In the genomic region with DNA sequence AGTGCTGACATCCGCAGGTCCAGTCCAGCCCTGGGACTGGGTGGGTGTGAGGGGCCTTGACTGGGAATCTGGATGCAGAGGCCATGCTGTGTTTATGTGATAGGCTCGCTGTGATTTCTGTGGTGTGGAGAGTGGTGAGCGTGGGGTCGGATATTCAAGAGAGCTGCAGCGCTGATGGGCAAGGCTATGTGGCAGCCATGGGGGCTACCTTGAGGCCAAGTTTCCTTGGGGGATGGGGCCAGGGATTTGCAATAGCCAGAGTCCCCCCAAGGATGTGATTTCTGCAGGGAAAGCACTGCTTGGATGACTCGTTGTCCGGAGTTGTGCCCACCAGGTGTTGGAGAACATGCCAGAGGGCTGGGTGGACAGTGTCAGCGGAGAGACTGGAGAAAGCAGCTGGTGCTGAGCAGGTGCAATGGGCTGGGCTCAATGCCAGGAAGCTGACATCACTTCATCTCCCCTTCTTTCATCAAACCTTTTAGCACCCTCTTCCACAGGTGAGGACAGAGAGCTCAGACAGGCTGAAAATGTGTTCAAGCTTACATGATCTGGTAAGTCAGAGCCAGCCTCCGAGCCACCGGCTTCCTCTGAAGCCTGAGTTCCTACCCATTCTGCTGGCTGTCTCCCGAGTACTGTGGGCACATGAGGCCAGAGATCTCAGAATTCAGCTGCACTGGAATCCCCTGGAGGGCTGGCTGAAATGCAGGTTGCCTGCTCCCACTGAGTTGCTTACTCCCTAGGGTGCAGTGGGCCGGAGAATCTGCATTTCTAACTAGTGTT, we compare ENCODE assay signal across 14 cellular contexts.
DNase-seq lines count a peak whose midpoint lies in the region; ATAC-seq, FAIRE-seq and TF ChIP-seq lines count a peak whose summit lies in the region.
"Had no signal": no experiment of that assay in that cellular context is flagged by ENCODE, and none has a peak within 500 bp of the region (broad histone marks: within the 10 kb centered on the region; RNA-seq: fewer than 3 reads in every experiment).

No MANE protein-coding gene starts in this region.

- FAIRE-seq in GM12878 (lab: Jason Lieb, UNC) = no peak

- SMC1A ChIA-PET in GM12878 (lab: Charles Lee; ENCODE audit: uncharacterized antibody, unreplicated experiment) = no interaction called here

- TF ChIP-seq CTCF in SK-N-SH (IDR thresholded peaks at IDR 0.05) (no peak), GM12878 (IDR thresholded peaks at IDR 0.05 in 2 of 3, conservative IDR thresholded peaks at IDR 0.05 in 1 of 3; ENCODE audit: control insufficient read depth in 2 of 3, extremely low read depth in 1 of 3, insufficient read depth in 1 of 3, low read depth in 3 of 3, low read length in 3 of 3) (no peak)

- H3K27me3 ChIP-seq in SK-N-SH (ENCODE audit: insufficient read depth) = no peaks in the 10 kb centered on the region
- peaks cover 0 to 2% of the 10 kb centered on the region in 2 experiments; a peak in 1 of 4 replicates for H3K27me3 ChIP-seq in GM12878 (replicated peaks in 1 of 2; ENCODE audit: control insufficient read depth in 2 of 2, insufficient read depth in 2 of 2, low read length in 1 of 2)
- H3K27me3 ChIP-seq: left lung, tibial nerve had no signal

- H3K4me3 ChIP-seq in SK-N-SH (ENCODE audit: low read depth in 2 of 2, low read length in 1 of 2) (no peak overlapping the region), GM12878 (no peak overlapping the region)
- H3K4me3 ChIP-seq: left lung, skin epidermis, tibial nerve had no signal

- RAD21 ChIA-PET in GM12878 (lab: Charles Lee; ENCODE audit: unreplicated experiment) = interaction anchor here (1.2 to 1.6 kb wide), 4 partner anchors 19 to 74 kb away, joined by 3 to 5 read pairs (median 4); no protein-coding TSS in a partner anchor

- H3K4me1 ChIP-seq in SK-N-SH (ENCODE audit: control insufficient read depth in 1 of 2, insufficient read depth in 2 of 2, low read depth in 1 of 2, low read length in 1 of 2) (peaks cover 0 to 66% of the 10 kb centered on the region in 2 experiments; a peak in 2 of 4 replicates), GM12878 (ENCODE audit: control insufficient read depth, insufficient read depth, low read length) (no peaks in the 10 kb centered on the region)

- no peaks in the 10 kb centered on the region for H3F3A ChIP-seq in SK-N-SH (replicated peaks; ENCODE audit: insufficient read depth)

- TF ChIP-seq EP300 in SK-N-SH (IDR thresholded peaks at IDR 0.05; ENCODE audit: borderline replicate concordance in 1 of 2, low read depth in 1 of 2, low read length in 1 of 2) (no peak), GM12878 (IDR thresholded peaks at IDR 0.05; ENCODE audit: borderline replicate concordance in 1 of 2, control insufficient read depth in 1 of 2, low read depth in 2 of 2, low read length in 2 of 2) (no peak)

- H4K20me1 ChIP-seq in SK-N-SH (ENCODE audit: insufficient read depth) = no peaks in the 10 kb centered on the region
- H4K20me1 ChIP-seq in GM12878 (ENCODE audit: control insufficient read depth, insufficient read depth) = no peaks in the 10 kb centered on the region

- H3K27ac ChIP-seq in SK-N-SH (ENCODE audit: low read depth in 2 of 2, low read length in 1 of 2) = peak overlapping the region in 1 of 2 experiments; percentile 94; a peak in 2 of 4 replicates
- no peak overlapping the region for H3K27ac ChIP-seq in GM12878 (ENCODE audit: control insufficient read depth, insufficient read depth)
- peak overlapping the region; percentile 56 for H3K27ac ChIP-seq in substantia nigra (ENCODE audit: low read depth, low read length, poor library complexity, severe bottlenecking)
- H3K27ac ChIP-seq: left lung, skin epidermis, tibial nerve had no signal

- CTCF ChIA-PET in SK-N-SH (lab: Yijun Ruan, JAX) = interaction anchor here (1.0 to 4.9 kb wide), 7 partner anchors 10 to 358 kb away, joined by 3 to 29 read pairs (median 4); no protein-coding TSS in a partner anchor
- CTCF ChIA-PET in GM12878 (lab: Yijun Ruan, JAX) = interaction anchor here (0.6 kb wide), 1 partner anchor 602 kb away, joined by 4 read pairs; no protein-coding TSS in a partner anchor

- H3K4me2 ChIP-seq in SK-N-SH (no peak overlapping the region), GM12878 (ENCODE audit: control insufficient read depth, insufficient read depth) (no peak overlapping the region)

- H3K9me2 ChIP-seq in SK-N-SH = no peaks in the 10 kb centered on the region

- TF ChIP-seq RAD21 in SK-N-SH (IDR thresholded peaks at IDR 0.05; ENCODE audit: low read length) (no peak), GM12878 (IDR thresholded peaks at IDR 0.05; ENCODE audit: insufficient read depth, low read depth, low read length) (no peak)

- intact Hi-C loops in GM12878 (cut with micrococcal nuclease; ENCODE audit: unreplicated experiment) = no loop called here

- no peaks in the 10 kb centered on the region for H3K36me3 ChIP-seq in SK-N-SH (replicated peaks in 1 of 2; ENCODE audit: control insufficient read depth in 1 of 2, insufficient read depth in 2 of 2, low read length in 1 of 2)
- no peaks in the 10 kb centered on the region for H3K36me3 ChIP-seq in GM12878 (ENCODE audit: control insufficient read depth in 2 of 2, insufficient read depth in 2 of 2, low read length in 1 of 2)
- H3K36me3 ChIP-seq: left lung, tibial nerve had no signal

- no peak for TF ChIP-seq POLR2A in GM12878 (IDR thresholded peaks at IDR 0.05; ENCODE audit: low read depth, low read length)

- no peak for ATAC-seq in SK-N-SH treated with all-trans-retinoic acid at 6 μM for 48 hours
- ATAC-seq in GM12878 = no peak
- ATAC-seq in HG02840 (IDR thresholded peaks at IDR 0.05; ENCODE audit: low FRiP score, unreplicated experiment) = no peak
- no peak for ATAC-seq in GM19395 (IDR thresholded peaks at IDR 0.05; ENCODE audit: unreplicated experiment)
- ATAC-seq: left lung had no signal

- BruUV-seq in GM12878 (replicated peaks; lab: Mats Ljungman, UMichigan) = no TSS peak

- in situ Hi-C loops in GM12878 (cut with MboI) = no loop called here

- no peak overlapping the region for H3K9ac ChIP-seq in SK-N-SH
- no peak overlapping the region for H3K9ac ChIP-seq in GM12878 (ENCODE audit: control insufficient read depth, insufficient read depth, low read length)

- POLR2A ChIA-PET in SK-N-SH (lab: Yijun Ruan, JAX) (no interaction called here), GM12878 (lab: Charles Lee) (interaction anchor here (1.5 kb wide), 1 partner anchor 33 kb away, joined by 3 read pairs; no protein-coding TSS in a partner anchor)

- H3K79me2 ChIP-seq in SK-N-SH (ENCODE audit: insufficient read depth) (no peaks in the 10 kb centered on the region), GM12878 (ENCODE audit: control insufficient read depth, insufficient read depth, low read length) (no peaks in the 10 kb centered on the region)

- H2AFZ ChIP-seq in SK-N-SH (ENCODE audit: low read depth) (no peak overlapping the region), GM12878 (ENCODE audit: control insufficient read depth, low read depth, low read length) (no peak overlapping the region)

- 90% methylated on average over 12 of the region's 12 CpGs for WGBS in SK-N-SH (ENCODE audit: low lambda C conversion rate)
- 56% methylated on average over 11 of the region's 12 CpGs for WGBS in GM12878 (ENCODE audit: insufficient coverage, insufficient replicate concordance, low lambda C conversion rate, missing lambda C conversion rate)

- no peak for DNase-seq in SK-N-SH
- DNase-seq in NCI-H2171 (lab: John Stamatoyannopoulos, UW) = peak; percentile 80
- no peak for DNase-seq in GM12878 (ENCODE audit: low read depth, low spot score)
- no peak for DNase-seq in substantia nigra (lab: John Stamatoyannopoulos, UW)
- no peak for DNase-seq in activated CD4-positive, alpha-beta T cell treated with anti-CD3 and anti-CD28 coated beads, Interleukin-2, amount 50 U/mL, for 48 hours
- DNase-seq: activated CD4-positive, CD25-positive, alpha-beta regulatory T cell; H7; left lung; NCI-H446 had no signal

- H3K9me3 ChIP-seq in SK-N-SH (no peaks in the 10 kb centered on the region), GM12878 (replicated peaks; ENCODE audit: control insufficient read depth, insufficient read depth, low read length) (no peaks in the 10 kb centered on the region)
- H3K9me3 ChIP-seq: left lung, tibial nerve had no signal

TF ChIP-seq in SK-N-SH treated with all-trans-retinoic acid at 6 μM for 48 hours, 23 proteins besides CTCF, POLR2A, EP300 and RAD21:
- TF ChIP-seq SNAI2 (CRISPR knock-in tag; IDR thresholded peaks at IDR 0.05) (0 out of 2 replicates have a peak, but pooled peaks have one; percentile 65), ZNF565 (CRISPR knock-in tag; conservative IDR thresholded peaks at IDR 0.05; ENCODE audit: low read depth) (no peak), PPARA (CRISPR knock-in tag; IDR thresholded peaks at IDR 0.05; ENCODE audit: borderline replicate concordance) (no peak)

TF ChIP-seq in SK-N-SH, 30 proteins besides CTCF, POLR2A, EP300 and RAD21:
- TF ChIP-seq, protein P1, sequence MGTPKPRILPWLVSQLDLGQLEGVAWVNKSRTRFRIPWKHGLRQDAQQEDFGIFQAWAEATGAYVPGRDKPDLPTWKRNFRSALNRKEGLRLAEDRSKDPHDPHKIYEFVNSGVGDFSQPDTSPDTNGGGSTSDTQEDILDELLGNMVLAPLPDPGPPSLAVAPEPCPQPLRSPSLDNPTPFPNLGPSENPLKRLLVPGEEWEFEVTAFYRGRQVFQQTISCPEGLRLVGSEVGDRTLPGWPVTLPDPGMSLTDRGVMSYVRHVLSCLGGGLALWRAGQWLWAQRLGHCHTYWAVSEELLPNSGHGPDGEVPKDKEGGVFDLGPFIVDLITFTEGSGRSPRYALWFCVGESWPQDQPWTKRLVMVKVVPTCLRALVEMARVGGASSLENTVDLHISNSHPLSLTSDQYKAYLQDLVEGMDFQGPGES (IDR thresholded peaks at IDR 0.05; ENCODE audit: low read depth, low read length) = no peak
- no peak for TF ChIP-seq FOSL2 (IDR thresholded peaks at IDR 0.05; ENCODE audit: borderline replicate concordance, low read depth)

TF ChIP-seq in GM12878, 131 proteins besides CTCF, POLR2A, EP300 and RAD21:
- TF ChIP-seq NR2F1 (conservative IDR thresholded peaks at IDR 0.05) (0 out of 2 replicates have a peak, but pooled peaks have one; percentile 43), NBN (IDR thresholded peaks at IDR 0.05) (no peak)
TF ChIP-seq in GM12878: peak in this region for 1.
